In genomic region chr6:45454008-45454911, GRCh38 we compare ENCODE assay signal across 15 cellular contexts.
A peak's percentile ranks its signal among the peaks of the same experiment; 100 is the strongest.
DNase-seq lines count a peak whose midpoint lies in the region; ATAC-seq, FAIRE-seq and TF ChIP-seq lines count a peak whose summit lies in the region.
"Had no signal": no experiment of that assay in that cellular context is flagged by ENCODE, and none has a peak within 500 bp of the region (broad histone marks: within the 10 kb centered on the region; RNA-seq: fewer than 3 reads in every experiment).

No MANE protein-coding gene starts in this region.

- H3K4me1 ChIP-seq in CD4-positive, alpha-beta memory T cell (ENCODE audit: insufficient read depth, low read length): peaks cover 56% of the 10 kb centered on the region
- H3K4me1 ChIP-seq in IMR-90 (ENCODE audit: control insufficient read depth, insufficient read depth, low read length) (peaks cover 6% of the 10 kb centered on the region), K562 (replicated peaks in 1 of 2; ENCODE audit: control insufficient read depth in 2 of 2, insufficient read depth in 2 of 2, low read length in 2 of 2) (peaks cover 0 to 44% of the 10 kb centered on the region in 2 experiments; a peak in 3 of 5 replicates), mucosa of descending colon (ENCODE audit: low read depth) (no peaks in the 10 kb centered on the region), SJCRH30 (peaks cover 29% of the 10 kb centered on the region)

- peak overlapping the region; percentile 68 for H2BK5ac ChIP-seq in IMR-90 (ENCODE audit: low read depth, low read length, poor library complexity, severe bottlenecking)

- peak overlapping the region; percentile 60 for H3K14ac ChIP-seq in IMR-90 (replicated peaks; ENCODE audit: low read depth, low read length)

- no peaks in the 10 kb centered on the region for H3K36me3 ChIP-seq in CD4-positive, alpha-beta memory T cell (ENCODE audit: insufficient read depth, low read length)
- H3K36me3 ChIP-seq in IMR-90 (ENCODE audit: control insufficient read depth, insufficient read depth, low read length) (peaks cover 1% of the 10 kb centered on the region), K562 (ENCODE audit: control insufficient read depth, insufficient read depth, low read length) (no peaks in the 10 kb centered on the region), mucosa of descending colon (ENCODE audit: low read depth) (no peaks in the 10 kb centered on the region), SJCRH30 (peaks cover 92% of the 10 kb centered on the region)

- H2BK120ac ChIP-seq in IMR-90 (ENCODE audit: low read depth, low read length): peak overlapping the region; percentile 84

- H3K9me1 ChIP-seq in IMR-90 (ENCODE audit: insufficient read depth, low read length): peaks cover 3% of the 10 kb centered on the region
- no peaks in the 10 kb centered on the region for H3K9me1 ChIP-seq in K562 (ENCODE audit: control insufficient read depth, insufficient read depth, low read length)

- H4K5ac ChIP-seq in IMR-90 (ENCODE audit: low read depth, low read length): peak overlapping the region; percentile 2; the same call in 1 of the 2 replicates

- no peaks in the 10 kb centered on the region for H3K9me3 ChIP-seq in CD4-positive, alpha-beta memory T cell (ENCODE audit: control insufficient read depth in 1 of 2, low read length in 2 of 2)
- no peaks in the 10 kb centered on the region for H3K9me3 ChIP-seq in IMR-90 (ENCODE audit: control insufficient read depth, insufficient read depth, low read length)
- H3K9me3 ChIP-seq in K562 (replicated peaks; ENCODE audit: control insufficient read depth, insufficient read depth, low read depth, low read length): no peaks in the 10 kb centered on the region
- no peaks in the 10 kb centered on the region for H3K9me3 ChIP-seq in mucosa of descending colon
- H3K9me3 ChIP-seq in SJCRH30 (replicated peaks): no peaks in the 10 kb centered on the region

- no peaks in the 10 kb centered on the region for H3K79me2 ChIP-seq in K562 (ENCODE audit: control insufficient read depth, insufficient read depth, low read length)

- no peak overlapping the region for H3K4me3 ChIP-seq in CD4-positive, alpha-beta memory T cell (ENCODE audit: low read length in 2 of 2)
- no peak overlapping the region for H3K4me3 ChIP-seq in IMR-90 (ENCODE audit: insufficient read depth, low read depth, low read length)
- H3K4me3 ChIP-seq in K562: no peak overlapping the region
- no peak overlapping the region for H3K4me3 ChIP-seq in mucosa of descending colon
- H3K4me3 ChIP-seq in SJCRH30: no peak overlapping the region
- H3K4me3 ChIP-seq: dorsolateral prefrontal cortex had no signal

- TF ChIP-seq EP300 in K562 (IDR thresholded peaks at IDR 0.05; ENCODE audit: low read length): peak; percentile 58

- H2AK9ac ChIP-seq in IMR-90 (replicated peaks; ENCODE audit: low read depth, low read length, poor library complexity): no peak overlapping the region

- POLR2A ChIA-PET in CD4-positive, alpha-beta memory T cell (lab: Charles Lee; ENCODE audit: partially characterized antibody): interaction anchor here (0.9 kb wide), 1 partner anchor 21 kb away, joined by 3 read pairs; no protein-coding TSS in a partner anchor
- POLR2A ChIA-PET in IMR-90 (lab: Charles Lee; ENCODE audit: unreplicated experiment) (interaction anchor here (0.6 kb wide), 1 partner anchor 76 kb away, joined by 3 read pairs; no protein-coding TSS in a partner anchor), K562 (lab: Yijun Ruan, JAX) (interaction anchor here (0.7 to 1.4 kb wide), 3 partner anchors 8 to 37 kb away, joined by 3 to 5 read pairs (median 5); no protein-coding TSS in a partner anchor)

- TF ChIP-seq POLR2A in IMR-90 (IDR thresholded peaks at IDR 0.05; ENCODE audit: low read depth, low read length): no peak
- TF ChIP-seq POLR2A in K562 (conservative IDR thresholded peaks at IDR 0.05): no peak

- peak overlapping the region; percentile 44; the same call in 1 of the 2 replicates for H4K91ac ChIP-seq in IMR-90 (ENCODE audit: insufficient read depth, low read depth, low read length)

- no peak overlapping the region for H3K27ac ChIP-seq in CD4-positive, alpha-beta memory T cell (ENCODE audit: low read depth, low read length)
- H3K27ac ChIP-seq in IMR-90 (ENCODE audit: insufficient read depth, low read length) (peak overlapping the region; percentile 64; the same call in 1 of the 2 replicates), K562 (ENCODE audit: extremely low read depth, low read depth, low read length) (no peak overlapping the region), SJCRH30 (no peak overlapping the region)
- H3K27ac ChIP-seq: dorsolateral prefrontal cortex had no signal

- H3K56ac ChIP-seq in IMR-90 (ENCODE audit: extremely low read depth, insufficient read depth, low read length): peak overlapping the region; percentile 37; the same call in 1 of the 2 replicates

- peaks cover 10 to 43% of the 10 kb centered on the region in 2 experiments for H3K79me1 ChIP-seq in IMR-90 (ENCODE audit: low read depth in 1 of 2, low read length in 2 of 2)

- no peaks in the 10 kb centered on the region for H3K9me3 Mint-ChIP-seq in CD4-positive, alpha-beta memory T cell
- H3K9me3 Mint-ChIP-seq: nephron had no signal

- peak overlapping the region; percentile 56; the same call in 1 of the 2 replicates for H3K23ac ChIP-seq in IMR-90 (ENCODE audit: low read depth, low read length)

- ATAC-seq in IMR-90 (ENCODE audit: low read depth) (peak; percentile 92), K562 (peak; percentile 47; the same call in 2 of the 3 replicates), mucosa of descending colon (peak; percentile 43)

- H3K4me2 ChIP-seq in IMR-90 (ENCODE audit: low read depth, low read length) (peak overlapping the region; percentile 57), K562 (ENCODE audit: insufficient read depth, low read length) (no peak overlapping the region)

- intact Hi-C loops in CD4-positive, alpha-beta memory T cell (cut with micrococcal nuclease): loop anchor here (5.0 kb wide), 1 partner anchor 33 kb away; no protein-coding TSS in a partner anchor
- intact Hi-C loops in IMR-90 (cut with micrococcal nuclease): no loop called here
- intact Hi-C loops in K562 (cut with micrococcal nuclease): no loop called here
- intact Hi-C loops in mucosa of descending colon (cut with DNase I, micrococcal nuclease): no loop called here

- no peak for TF ChIP-seq CTCF in IMR-90 (conservative IDR thresholded peaks at IDR 0.05; ENCODE audit: low read depth, low read length)
- TF ChIP-seq CTCF in K562 (IDR thresholded peaks at IDR 0.05 in 2 of 3, conservative IDR thresholded peaks at IDR 0.05 in 1 of 3; ENCODE audit: insufficient read depth in 2 of 3, low read depth in 1 of 3, low read length in 3 of 3): no peak
- no peak for TF ChIP-seq CTCF in mucosa of descending colon (IDR thresholded peaks at IDR 0.05)

- H3K27me3 ChIP-seq in CD4-positive, alpha-beta memory T cell (ENCODE audit: insufficient read depth, low read length): no peaks in the 10 kb centered on the region
- H3K27me3 ChIP-seq in IMR-90 (ENCODE audit: control insufficient read depth, insufficient read depth, low read length) (no peaks in the 10 kb centered on the region), K562 (ENCODE audit: control insufficient read depth in 2 of 2, insufficient read depth in 2 of 2, low read length in 2 of 2) (no peaks in the 10 kb centered on the region; a peak in 1 of 5 replicates), SJCRH30 (no peaks in the 10 kb centered on the region)
- H3K27me3 ChIP-seq: dorsolateral prefrontal cortex had no signal

- dilution Hi-C loops in IMR-90 (cut with HindIII; ENCODE audit: low sequenced_read_pairs, unreplicated experiment): no loop called here

- no peak for TF ChIP-seq RAD21 in IMR-90 (IDR thresholded peaks at IDR 0.05; ENCODE audit: low read length)
- 0 out of 4 replicates have a peak, but pooled peaks of 1 of the 2 experiments have one; percentile 12 for TF ChIP-seq RAD21 in K562 (CRISPR knock-in tag; conservative IDR thresholded peaks at IDR 0.05 in 1 of 2, IDR thresholded peaks at IDR 0.05 in 1 of 2)

- peak overlapping the region; percentile 82 for H2BK20ac ChIP-seq in IMR-90 (ENCODE audit: low read depth, low read length)

- no peaks in the 10 kb centered on the region for H3K27me3 Mint-ChIP-seq in CD4-positive, alpha-beta memory T cell

- in situ Hi-C loops in IMR-90 (cut with MboI; ENCODE audit: low sequenced_read_pairs): no loop called here
- in situ Hi-C loops in K562 (cut with MboI): no loop called here

- DNase-seq in CD4-positive, alpha-beta memory T cell: no peak
- DNase-seq in IMR-90: peak; percentile 78
- DNase-seq in K562 (ENCODE audit: extremely low read depth in 1 of 4, low spot score in 3 of 4): no peak
- no peak for DNase-seq in mucosa of descending colon
- no peak for DNase-seq in T1000 (lab: John Stamatoyannopoulos, UW)
- no peak for DNase-seq in activated T-cell treated with anti-CD3 and anti-CD28 coated beads for 4 hours
- no peak for DNase-seq in SJCRH30
- DNase-seq in GM19238 (ENCODE audit: insufficient read length, low spot score): no peak
- DNase-seq: activated CD4-positive, alpha-beta T cell treated with anti-CD3 and anti-CD28 coated beads for 1 hour; activated gamma-delta T cell; dorsolateral prefrontal cortex; NCI-H2171 treated with DMSO at 0.1 percent for 48 hours; stimulated activated CD4-positive, alpha-beta T cell treated with anti-CD3 and anti-CD28 coated beads, Interleukin-15, amount 100 ng/mL, for 24 hours; stimulated activated naive CD4-positive, alpha-beta T cell treated with Interleukin-2 at 50 U/mL for 16 hours had no signal

- peak overlapping the region; percentile 51 for H2AK5ac ChIP-seq in IMR-90 (ENCODE audit: low read depth, low read length)

- no TSS peak for BruUV-seq in IMR-90 (replicated peaks; lab: Mats Ljungman, UMichigan)
- BruUV-seq in K562 (replicated peaks; lab: Mats Ljungman, UMichigan): no TSS peak

- peak overlapping the region in 4 of 8 donors; percentile 6 to 37 (median 22) for H3K4me3 Mint-ChIP-seq in CD4-positive, alpha-beta memory T cell
- H3K4me3 Mint-ChIP-seq: nephron had no signal

- CTCF ChIA-PET in CD4-positive, alpha-beta memory T cell (lab: Charles Lee; ENCODE audit: partially characterized antibody): no interaction called here
- CTCF ChIA-PET in IMR-90 (lab: Yijun Ruan, JAX) (interaction anchor here (0.5 kb wide), 1 partner anchor 22 kb away, joined by 4 read pairs; no protein-coding TSS in a partner anchor), K562 (lab: Yijun Ruan, JAX; ENCODE audit: low intra/inter-chr PET ratio) (no interaction called here)

- H2AFZ ChIP-seq in IMR-90 (replicated peaks; ENCODE audit: low read length, poor library complexity) (no peak overlapping the region), K562 (ENCODE audit: low read depth, low read length) (no peak overlapping the region)

- peak overlapping the region; percentile 45 to 51; a peak in 3 of 4 replicates for H4K8ac ChIP-seq in IMR-90 (ENCODE audit: low read depth in 2 of 2, low read length in 2 of 2)

- H3K36me3 Mint-ChIP-seq in CD4-positive, alpha-beta memory T cell: peaks cover 18 to 29% of the 10 kb centered on the region in 2 donors

- peak overlapping the region; percentile 69 for H3K4ac ChIP-seq in IMR-90 (ENCODE audit: low read depth, low read length)

- peaks cover 46 to 66% (median 55%) of the 10 kb centered on the region in 4 donors for H3K4me1 Mint-ChIP-seq in CD4-positive, alpha-beta memory T cell
- H3K4me1 Mint-ChIP-seq: nephron had no signal

- peak overlapping the region; percentile 77; the same call in 2 of the 3 replicates for H2BK15ac ChIP-seq in IMR-90 (ENCODE audit: low read depth, low read length)

- no CpG with 5 or more reads among the region's 4 CpGs for WGBS in IMR-90 (ENCODE audit: extremely low coverage in 2 of 2, insufficient read length in 1 of 2), 2 experiments
- 20% methylated on average over 4 of the region's 4 CpGs for WGBS in K562 (ENCODE audit: insufficient coverage, low coverage, missing lambda C conversion rate)

- H4K20me1 ChIP-seq in IMR-90 (ENCODE audit: insufficient read depth, low read length) (no peaks in the 10 kb centered on the region), K562 (replicated peaks; ENCODE audit: control insufficient read depth, insufficient read depth, low read length) (no peaks in the 10 kb centered on the region)

- H3K9ac ChIP-seq in IMR-90 (ENCODE audit: low read depth, low read length) (no peak overlapping the region), K562 (ENCODE audit: insufficient read depth in 1 of 2, low read depth in 2 of 2, low read length in 2 of 2) (no peak overlapping the region)

- peak overlapping the region in 4 of 7 donors; percentile 4 to 35 (median 13) for H3K27ac Mint-ChIP-seq in CD4-positive, alpha-beta memory T cell
- H3K27ac Mint-ChIP-seq: nephron had no signal

- H3K18ac ChIP-seq in IMR-90 (ENCODE audit: low read depth, low read length): peak overlapping the region; percentile 71; the same call in 1 of the 2 replicates

- FAIRE-seq in K562 (lab: Jason Lieb, UNC): peak; percentile 42
